1 cellular context compared by ENCODE assay signal in genomic region chr22:21755855-21756284, GRCh38.
A peak's percentile ranks its signal among the peaks of the same experiment; 100 is the strongest.
TF ChIP-seq lines count a peak whose summit lies in the region.

No MANE protein-coding gene starts in this region.

TF ChIP-seq in K562, 482 proteins besides CTCF, POLR2A, EP300 and RAD21:
- no peak for TF ChIP-seq DLX4 (CRISPR knock-in tag; IDR thresholded peaks at IDR 0.05)
- no peak for TF ChIP-seq E2F8 (IDR thresholded peaks at IDR 0.05; ENCODE audit: low read depth, partially characterized antibody)
- TF ChIP-seq GTF2F1 (IDR thresholded peaks at IDR 0.05; ENCODE audit: low read depth, low read length), result no peak
- no peak for TF ChIP-seq ERF (CRISPR knock-in tag; IDR thresholded peaks at IDR 0.05)
- TF ChIP-seq SAFB (IDR thresholded peaks at IDR 0.05; ENCODE audit: borderline replicate concordance, low read depth, low read length), result no peak
- TF ChIP-seq E2F1 (CRISPR knock-in tag; IDR thresholded peaks at IDR 0.05), result peak; percentile 40; the same call in 1 of the 2 replicates
- TF ChIP-seq ZNF431 (CRISPR knock-in tag; IDR thresholded peaks at IDR 0.05), result no peak
- no peak for TF ChIP-seq ATF3 (IDR thresholded peaks at IDR 0.05)
- peak; percentile 75; the same call in 1 of the 2 replicates for TF ChIP-seq ATF3 (CRISPR knock-in tag; conservative IDR thresholded peaks at IDR 0.05)
- 0 out of 2 replicates have a peak, but pooled peaks have one; percentile 57 for TF ChIP-seq HMGXB4 (CRISPR knock-in tag; IDR thresholded peaks at IDR 0.05)
- no peak for TF ChIP-seq NCOA6 (IDR thresholded peaks at IDR 0.05)
TF ChIP-seq in K562: peak in this region for 3.
